1 cellular context compared by ENCODE assay signal in the genomic region with DNA sequence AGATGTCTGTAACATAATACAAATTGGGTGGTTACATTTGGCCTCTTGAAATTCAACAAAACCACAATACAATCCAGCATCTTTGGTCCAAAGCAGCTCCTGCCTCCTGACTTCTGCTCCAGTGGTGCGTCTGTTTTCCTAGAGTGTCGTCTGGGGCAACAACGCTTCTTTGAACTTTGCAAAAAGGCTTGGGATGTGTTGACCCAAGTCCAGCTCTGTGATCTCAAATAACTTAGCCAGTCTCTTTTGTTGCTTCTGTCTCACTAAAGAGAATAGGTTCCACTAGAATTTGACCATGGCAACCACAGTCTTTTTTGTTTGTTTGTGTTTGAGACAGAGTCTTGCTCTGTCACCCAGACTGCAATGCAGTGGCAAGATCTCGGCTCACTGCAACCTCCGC.
TF ChIP-seq lines count a peak whose summit lies in the region.

No MANE protein-coding gene starts in this region.

TF ChIP-seq in HepG2, 621 proteins besides CTCF, POLR2A, EP300 and RAD21 (continued from another document and continues in another):
- TF ChIP-seq, protein P1, sequence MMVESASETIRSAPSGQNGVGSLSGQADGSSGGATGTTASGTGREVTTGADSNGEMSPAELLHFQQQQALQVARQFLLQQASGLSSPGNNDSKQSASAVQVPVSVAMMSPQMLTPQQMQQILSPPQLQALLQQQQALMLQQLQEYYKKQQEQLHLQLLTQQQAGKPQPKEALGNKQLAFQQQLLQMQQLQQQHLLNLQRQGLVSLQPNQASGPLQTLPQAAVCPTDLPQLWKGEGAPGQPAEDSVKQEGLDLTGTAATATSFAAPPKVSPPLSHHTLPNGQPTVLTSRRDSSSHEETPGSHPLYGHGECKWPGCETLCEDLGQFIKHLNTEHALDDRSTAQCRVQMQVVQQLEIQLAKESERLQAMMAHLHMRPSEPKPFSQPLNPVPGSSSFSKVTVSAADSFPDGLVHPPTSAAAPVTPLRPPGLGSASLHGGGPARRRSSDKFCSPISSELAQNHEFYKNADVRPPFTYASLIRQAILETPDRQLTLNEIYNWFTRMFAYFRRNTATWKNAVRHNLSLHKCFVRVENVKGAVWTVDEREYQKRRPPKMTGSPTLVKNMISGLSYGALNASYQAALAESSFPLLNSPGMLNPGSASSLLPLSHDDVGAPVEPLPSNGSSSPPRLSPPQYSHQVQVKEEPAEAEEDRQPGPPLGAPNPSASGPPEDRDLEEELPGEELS (CRISPR knock-in tag; IDR thresholded peaks at IDR 0.05), result peak; percentile 28; the same call in 1 of the 2 replicates
- TF ChIP-seq ZNF225 (CRISPR knock-in tag; IDR thresholded peaks at IDR 0.05), result no peak
- TF ChIP-seq FOSL2 (CRISPR knock-in tag; IDR thresholded peaks at IDR 0.05), result no peak
- TF ChIP-seq JDP2 (CRISPR knock-in tag; IDR thresholded peaks at IDR 0.05; ENCODE audit: borderline replicate concordance), result no peak
- TF ChIP-seq, protein P2, sequence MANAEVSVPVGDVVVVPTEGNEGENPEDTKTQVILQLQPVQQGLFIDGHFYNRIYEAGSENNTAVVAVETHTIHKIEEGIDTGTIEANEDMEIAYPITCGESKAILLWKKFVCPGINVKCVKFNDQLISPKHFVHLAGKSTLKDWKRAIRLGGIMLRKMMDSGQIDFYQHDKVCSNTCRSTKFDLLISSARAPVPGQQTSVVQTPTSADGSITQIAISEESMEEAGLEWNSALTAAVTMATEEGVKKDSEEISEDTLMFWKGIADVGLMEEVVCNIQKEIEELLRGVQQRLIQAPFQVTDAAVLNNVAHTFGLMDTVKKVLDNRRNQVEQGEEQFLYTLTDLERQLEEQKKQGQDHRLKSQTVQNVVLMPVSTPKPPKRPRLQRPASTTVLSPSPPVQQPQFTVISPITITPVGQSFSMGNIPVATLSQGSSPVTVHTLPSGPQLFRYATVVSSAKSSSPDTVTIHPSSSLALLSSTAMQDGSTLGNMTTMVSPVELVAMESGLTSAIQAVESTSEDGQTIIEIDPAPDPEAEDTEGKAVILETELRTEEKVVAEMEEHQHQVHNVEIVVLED (CRISPR knock-in tag; IDR thresholded peaks at IDR 0.05; ENCODE audit: borderline replicate concordance), result no peak
- no peak for TF ChIP-seq ZNF780A (CRISPR knock-in tag; IDR thresholded peaks at IDR 0.05)
- TF ChIP-seq NFKBIZ (CRISPR knock-in tag; IDR thresholded peaks at IDR 0.05), result no peak
- no peak for TF ChIP-seq ZNF180 (CRISPR knock-in tag; IDR thresholded peaks at IDR 0.05; ENCODE audit: borderline replicate concordance, low read depth)
- TF ChIP-seq, protein P3, sequence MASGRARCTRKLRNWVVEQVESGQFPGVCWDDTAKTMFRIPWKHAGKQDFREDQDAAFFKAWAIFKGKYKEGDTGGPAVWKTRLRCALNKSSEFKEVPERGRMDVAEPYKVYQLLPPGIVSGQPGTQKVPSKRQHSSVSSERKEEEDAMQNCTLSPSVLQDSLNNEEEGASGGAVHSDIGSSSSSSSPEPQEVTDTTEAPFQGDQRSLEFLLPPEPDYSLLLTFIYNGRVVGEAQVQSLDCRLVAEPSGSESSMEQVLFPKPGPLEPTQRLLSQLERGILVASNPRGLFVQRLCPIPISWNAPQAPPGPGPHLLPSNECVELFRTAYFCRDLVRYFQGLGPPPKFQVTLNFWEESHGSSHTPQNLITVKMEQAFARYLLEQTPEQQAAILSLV (CRISPR knock-in tag; IDR thresholded peaks at IDR 0.05; ENCODE audit: borderline replicate concordance), result no peak
- no peak for TF ChIP-seq ATRX (CRISPR knock-in tag; IDR thresholded peaks at IDR 0.05; ENCODE audit: borderline replicate concordance)
- TF ChIP-seq, protein P4, sequence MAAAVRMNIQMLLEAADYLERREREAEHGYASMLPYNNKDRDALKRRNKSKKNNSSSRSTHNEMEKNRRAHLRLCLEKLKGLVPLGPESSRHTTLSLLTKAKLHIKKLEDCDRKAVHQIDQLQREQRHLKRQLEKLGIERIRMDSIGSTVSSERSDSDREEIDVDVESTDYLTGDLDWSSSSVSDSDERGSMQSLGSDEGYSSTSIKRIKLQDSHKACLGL (CRISPR knock-in tag; IDR thresholded peaks at IDR 0.05), result no peak
- TF ChIP-seq, protein P5, sequence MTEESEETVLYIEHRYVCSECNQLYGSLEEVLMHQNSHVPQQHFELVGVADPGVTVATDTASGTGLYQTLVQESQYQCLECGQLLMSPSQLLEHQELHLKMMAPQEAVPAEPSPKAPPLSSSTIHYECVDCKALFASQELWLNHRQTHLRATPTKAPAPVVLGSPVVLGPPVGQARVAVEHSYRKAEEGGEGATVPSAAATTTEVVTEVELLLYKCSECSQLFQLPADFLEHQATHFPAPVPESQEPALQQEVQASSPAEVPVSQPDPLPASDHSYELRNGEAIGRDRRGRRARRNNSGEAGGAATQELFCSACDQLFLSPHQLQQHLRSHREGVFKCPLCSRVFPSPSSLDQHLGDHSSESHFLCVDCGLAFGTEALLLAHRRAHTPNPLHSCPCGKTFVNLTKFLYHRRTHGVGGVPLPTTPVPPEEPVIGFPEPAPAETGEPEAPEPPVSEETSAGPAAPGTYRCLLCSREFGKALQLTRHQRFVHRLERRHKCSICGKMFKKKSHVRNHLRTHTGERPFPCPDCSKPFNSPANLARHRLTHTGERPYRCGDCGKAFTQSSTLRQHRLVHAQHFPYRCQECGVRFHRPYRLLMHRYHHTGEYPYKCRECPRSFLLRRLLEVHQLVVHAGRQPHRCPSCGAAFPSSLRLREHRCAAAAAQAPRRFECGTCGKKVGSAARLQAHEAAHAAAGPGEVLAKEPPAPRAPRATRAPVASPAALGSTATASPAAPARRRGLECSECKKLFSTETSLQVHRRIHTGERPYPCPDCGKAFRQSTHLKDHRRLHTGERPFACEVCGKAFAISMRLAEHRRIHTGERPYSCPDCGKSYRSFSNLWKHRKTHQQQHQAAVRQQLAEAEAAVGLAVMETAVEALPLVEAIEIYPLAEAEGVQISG (CRISPR knock-in tag; IDR thresholded peaks at IDR 0.05), result peak; percentile 79; the same call in 1 of the 2 replicates
- no peak for TF ChIP-seq SIX1 (CRISPR knock-in tag; IDR thresholded peaks at IDR 0.05; ENCODE audit: borderline replicate concordance)
- TF ChIP-seq RARA (CRISPR knock-in tag; IDR thresholded peaks at IDR 0.05), result peak; percentile 26; the same call in 1 of the 2 replicates
- peak; percentile 79 for TF ChIP-seq BCL6 (CRISPR knock-in tag; IDR thresholded peaks at IDR 0.05)
- no peak for TF ChIP-seq ZFP82 (CRISPR knock-in tag; IDR thresholded peaks at IDR 0.05; ENCODE audit: borderline replicate concordance)
- TF ChIP-seq, protein P6, sequence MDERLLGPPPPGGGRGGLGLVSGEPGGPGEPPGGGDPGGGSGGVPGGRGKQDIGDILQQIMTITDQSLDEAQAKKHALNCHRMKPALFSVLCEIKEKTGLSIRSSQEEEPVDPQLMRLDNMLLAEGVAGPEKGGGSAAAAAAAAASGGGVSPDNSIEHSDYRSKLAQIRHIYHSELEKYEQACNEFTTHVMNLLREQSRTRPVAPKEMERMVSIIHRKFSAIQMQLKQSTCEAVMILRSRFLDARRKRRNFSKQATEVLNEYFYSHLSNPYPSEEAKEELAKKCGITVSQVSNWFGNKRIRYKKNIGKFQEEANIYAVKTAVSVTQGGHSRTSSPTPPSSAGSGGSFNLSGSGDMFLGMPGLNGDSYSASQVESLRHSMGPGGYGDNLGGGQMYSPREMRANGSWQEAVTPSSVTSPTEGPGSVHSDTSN (CRISPR knock-in tag; IDR thresholded peaks at IDR 0.05), result no peak
- TF ChIP-seq, protein P7, sequence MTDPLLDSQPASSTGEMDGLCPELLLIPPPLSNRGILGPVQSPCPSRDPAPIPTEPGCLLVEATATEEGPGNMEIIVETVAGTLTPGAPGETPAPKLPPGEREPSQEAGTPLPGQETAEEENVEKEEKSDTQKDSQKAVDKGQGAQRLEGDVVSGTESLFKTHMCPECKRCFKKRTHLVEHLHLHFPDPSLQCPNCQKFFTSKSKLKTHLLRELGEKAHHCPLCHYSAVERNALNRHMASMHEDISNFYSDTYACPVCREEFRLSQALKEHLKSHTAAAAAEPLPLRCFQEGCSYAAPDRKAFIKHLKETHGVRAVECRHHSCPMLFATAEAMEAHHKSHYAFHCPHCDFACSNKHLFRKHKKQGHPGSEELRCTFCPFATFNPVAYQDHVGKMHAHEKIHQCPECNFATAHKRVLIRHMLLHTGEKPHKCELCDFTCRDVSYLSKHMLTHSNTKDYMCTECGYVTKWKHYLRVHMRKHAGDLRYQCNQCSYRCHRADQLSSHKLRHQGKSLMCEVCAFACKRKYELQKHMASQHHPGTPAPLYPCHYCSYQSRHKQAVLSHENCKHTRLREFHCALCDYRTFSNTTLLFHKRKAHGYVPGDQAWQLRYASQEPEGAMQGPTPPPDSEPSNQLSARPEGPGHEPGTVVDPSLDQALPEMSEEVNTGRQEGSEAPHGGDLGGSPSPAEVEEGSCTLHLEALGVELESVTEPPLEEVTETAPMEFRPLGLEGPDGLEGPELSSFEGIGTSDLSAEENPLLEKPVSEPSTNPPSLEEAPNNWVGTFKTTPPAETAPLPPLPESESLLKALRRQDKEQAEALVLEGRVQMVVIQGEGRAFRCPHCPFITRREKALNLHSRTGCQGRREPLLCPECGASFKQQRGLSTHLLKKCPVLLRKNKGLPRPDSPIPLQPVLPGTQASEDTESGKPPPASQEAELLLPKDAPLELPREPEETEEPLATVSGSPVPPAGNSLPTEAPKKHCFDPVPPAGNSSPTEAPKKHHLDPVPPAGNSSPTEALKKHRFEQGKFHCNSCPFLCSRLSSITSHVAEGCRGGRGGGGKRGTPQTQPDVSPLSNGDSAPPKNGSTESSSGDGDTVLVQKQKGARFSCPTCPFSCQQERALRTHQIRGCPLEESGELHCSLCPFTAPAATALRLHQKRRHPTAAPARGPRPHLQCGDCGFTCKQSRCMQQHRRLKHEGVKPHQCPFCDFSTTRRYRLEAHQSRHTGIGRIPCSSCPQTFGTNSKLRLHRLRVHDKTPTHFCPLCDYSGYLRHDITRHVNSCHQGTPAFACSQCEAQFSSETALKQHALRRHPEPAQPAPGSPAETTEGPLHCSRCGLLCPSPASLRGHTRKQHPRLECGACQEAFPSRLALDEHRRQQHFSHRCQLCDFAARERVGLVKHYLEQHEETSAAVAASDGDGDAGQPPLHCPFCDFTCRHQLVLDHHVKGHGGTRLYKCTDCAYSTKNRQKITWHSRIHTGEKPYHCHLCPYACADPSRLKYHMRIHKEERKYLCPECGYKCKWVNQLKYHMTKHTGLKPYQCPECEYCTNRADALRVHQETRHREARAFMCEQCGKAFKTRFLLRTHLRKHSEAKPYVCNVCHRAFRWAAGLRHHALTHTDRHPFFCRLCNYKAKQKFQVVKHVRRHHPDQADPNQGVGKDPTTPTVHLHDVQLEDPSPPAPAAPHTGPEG (CRISPR knock-in tag; IDR thresholded peaks at IDR 0.05), result no peak
- TF ChIP-seq ZSCAN12 (CRISPR knock-in tag; IDR thresholded peaks at IDR 0.05), result no peak
- no peak for TF ChIP-seq HMG20B (CRISPR knock-in tag; conservative IDR thresholded peaks at IDR 0.05)
- TF ChIP-seq, protein P8, sequence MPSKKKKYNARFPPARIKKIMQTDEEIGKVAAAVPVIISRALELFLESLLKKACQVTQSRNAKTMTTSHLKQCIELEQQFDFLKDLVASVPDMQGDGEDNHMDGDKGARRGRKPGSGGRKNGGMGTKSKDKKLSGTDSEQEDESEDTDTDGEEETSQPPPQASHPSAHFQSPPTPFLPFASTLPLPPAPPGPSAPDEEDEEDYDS (CRISPR knock-in tag; IDR thresholded peaks at IDR 0.05), result no peak
- no peak for TF ChIP-seq ZNF567 (CRISPR knock-in tag; IDR thresholded peaks at IDR 0.05; ENCODE audit: borderline replicate concordance)
- no peak for TF ChIP-seq TOE1 (CRISPR knock-in tag; IDR thresholded peaks at IDR 0.05)
- TF ChIP-seq, protein P9, sequence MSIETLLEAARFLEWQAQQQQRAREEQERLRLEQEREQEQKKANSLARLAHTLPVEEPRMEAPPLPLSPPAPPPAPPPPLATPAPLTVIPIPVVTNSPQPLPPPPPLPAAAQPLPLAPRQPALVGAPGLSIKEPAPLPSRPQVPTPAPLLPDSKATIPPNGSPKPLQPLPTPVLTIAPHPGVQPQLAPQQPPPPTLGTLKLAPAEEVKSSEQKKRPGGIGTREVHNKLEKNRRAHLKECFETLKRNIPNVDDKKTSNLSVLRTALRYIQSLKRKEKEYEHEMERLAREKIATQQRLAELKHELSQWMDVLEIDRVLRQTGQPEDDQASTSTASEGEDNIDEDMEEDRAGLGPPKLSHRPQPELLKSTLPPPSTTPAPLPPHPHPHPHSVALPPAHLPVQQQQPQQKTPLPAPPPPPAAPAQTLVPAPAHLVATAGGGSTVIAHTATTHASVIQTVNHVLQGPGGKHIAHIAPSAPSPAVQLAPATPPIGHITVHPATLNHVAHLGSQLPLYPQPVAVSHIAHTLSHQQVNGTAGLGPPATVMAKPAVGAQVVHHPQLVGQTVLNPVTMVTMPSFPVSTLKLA (IDR thresholded peaks at IDR 0.05), result no peak
- TF ChIP-seq SATB2 (CRISPR knock-in tag; IDR thresholded peaks at IDR 0.05), result no peak
- TF ChIP-seq ZFP41 (CRISPR knock-in tag; IDR thresholded peaks at IDR 0.05; ENCODE audit: borderline replicate concordance), result no peak
- no peak for TF ChIP-seq ZNF773 (CRISPR knock-in tag; IDR thresholded peaks at IDR 0.05; ENCODE audit: borderline replicate concordance)
- TF ChIP-seq DNMT3B (CRISPR knock-in tag; conservative IDR thresholded peaks at IDR 0.05), result no peak
- TF ChIP-seq ZNF749 (CRISPR knock-in tag; IDR thresholded peaks at IDR 0.05; ENCODE audit: borderline replicate concordance), result no peak
- TF ChIP-seq ZSCAN22 (CRISPR knock-in tag; IDR thresholded peaks at IDR 0.05), result no peak
- TF ChIP-seq NCOR1 (IDR thresholded peaks at IDR 0.05; ENCODE audit: borderline replicate concordance, low read length), result peak; percentile 70; the same call in 1 of the 2 replicates
- no peak for TF ChIP-seq HES4 (CRISPR knock-in tag; IDR thresholded peaks at IDR 0.05; ENCODE audit: borderline replicate concordance)
- no peak for TF ChIP-seq REL (CRISPR knock-in tag; conservative IDR thresholded peaks at IDR 0.05)
- no peak for TF ChIP-seq ZC3H4 (CRISPR knock-in tag; IDR thresholded peaks at IDR 0.05; ENCODE audit: borderline replicate concordance)
- no peak for TF ChIP-seq TEAD2 (CRISPR knock-in tag; IDR thresholded peaks at IDR 0.05)
- TF ChIP-seq FOXJ3 (CRISPR knock-in tag; IDR thresholded peaks at IDR 0.05; ENCODE audit: borderline replicate concordance), result no peak
- no peak for TF ChIP-seq SNRNP70 (IDR thresholded peaks at IDR 0.05; ENCODE audit: low read depth, low read length)
- TF ChIP-seq ZNF350 (CRISPR knock-in tag; IDR thresholded peaks at IDR 0.05; ENCODE audit: borderline replicate concordance, low read depth), result no peak
- TF ChIP-seq REXO4 (CRISPR knock-in tag; IDR thresholded peaks at IDR 0.05; ENCODE audit: borderline replicate concordance), result no peak
- TF ChIP-seq SMC3 (IDR thresholded peaks at IDR 0.05; ENCODE audit: low read length), result no peak
- TF ChIP-seq MTA3 (CRISPR knock-in tag; IDR thresholded peaks at IDR 0.05), result no peak
- peak; percentile 47; the same call in 1 of the 2 replicates for TF ChIP-seq RFX1 (IDR thresholded peaks at IDR 0.05)
- TF ChIP-seq, protein P10, sequence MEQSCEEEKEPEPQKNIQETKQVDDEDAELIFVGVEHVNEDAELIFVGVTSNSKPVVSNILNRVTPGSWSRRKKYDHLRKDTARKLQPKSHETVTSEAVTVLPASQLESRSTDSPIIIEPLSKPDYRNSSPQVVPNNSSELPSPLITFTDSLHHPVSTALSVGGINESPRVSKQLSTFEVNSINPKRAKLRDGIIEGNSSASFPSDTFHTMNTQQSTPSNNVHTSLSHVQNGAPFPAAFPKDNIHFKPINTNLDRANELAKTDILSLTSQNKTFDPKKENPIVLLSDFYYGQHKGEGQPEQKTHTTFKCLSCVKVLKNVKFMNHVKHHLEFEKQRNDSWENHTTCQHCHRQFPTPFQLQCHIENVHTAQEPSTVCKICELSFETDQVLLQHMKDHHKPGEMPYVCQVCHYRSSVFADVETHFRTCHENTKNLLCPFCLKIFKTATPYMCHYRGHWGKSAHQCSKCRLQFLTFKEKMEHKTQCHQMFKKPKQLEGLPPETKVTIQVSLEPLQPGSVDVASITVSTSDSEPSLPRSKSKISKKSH (CRISPR knock-in tag; IDR thresholded peaks at IDR 0.05; ENCODE audit: borderline replicate concordance), result no peak
